26 cellular contexts compared by ENCODE assay signal in genomic region chr20:53176133-53176532, GRCh38.
DNase-seq lines count a peak whose midpoint lies in the region; ATAC-seq and TF ChIP-seq lines count a peak whose summit lies in the region.
"Had no signal": no experiment of that assay in that cellular context is flagged by ENCODE, and none has a peak within 500 bp of the region (broad histone marks: within the 10 kb centered on the region; RNA-seq: fewer than 3 reads in every experiment).

No MANE protein-coding gene starts in this region.

- no peak overlapping the region for H2BK5ac ChIP-seq in neuronal stem cell (ENCODE audit: low read length)

- no peak overlapping the region for H2AK5ac ChIP-seq in neuronal stem cell (ENCODE audit: low read depth, low read length)

- no peak overlapping the region for H3K4ac ChIP-seq in neuronal stem cell (ENCODE audit: low read length)

- H3K4me3 Mint-ChIP-seq in WTC11: no peak overlapping the region
- H3K4me3 Mint-ChIP-seq: CD14-positive monocyte; mesothelial cell of epicardium; naive B cell; stimulated activated naive CD8-positive, alpha-beta T cell treated with anti-CD3 and anti-CD28 coated beads, Interleukin-15, Interleukin-2, amounts not matched to agents 100 ng/mL and 50 ng/mL, for 24 hours had no signal

- no peak for TF ChIP-seq RAD21 in SK-N-SH (IDR thresholded peaks at IDR 0.05; ENCODE audit: low read length)

- H3F3A ChIP-seq in SK-N-SH (replicated peaks; ENCODE audit: insufficient read depth): no peaks in the 10 kb centered on the region

- DNase-seq in NCI-H1417 (lab: John Stamatoyannopoulos, UW): peak in 2 of 3 experiments; percentile 65 to 89
- DNase-seq in NCI-H2107 treated with DMSO at 0.1 percent for 48 hours (lab: John Stamatoyannopoulos, UW; ENCODE audit: unreplicated experiment): peak; percentile 88
- DNase-seq in WTC11 (ENCODE audit: low spot score): peak; percentile 45
- peak; percentile 24 for DNase-seq in neuronal stem cell (ENCODE audit: low spot score)
- DNase-seq in SK-N-SH: no peak
- no peak for DNase-seq in activated gamma-delta T cell treated with Interleukin-2 at 50 U/mL for 16 hours
- DNase-seq in 8988T: no peak
- DNase-seq: activated CD4-positive, alpha-beta T cell treated with anti-CD3 and anti-CD28 coated beads, Interleukin-2, amount 50 U/mL, for 48 hours; activated CD4-positive, CD25-positive, alpha-beta regulatory T cell; activated CD8-positive, alpha-beta memory T cell treated with anti-CD3 and anti-CD28 coated beads, Interleukin-2, amount 50 U/mL, for 4 hours; activated naive CD4-positive, alpha-beta T cell treated with anti-CD3 and anti-CD28 coated beads, Interleukin-2, amount 50 U/mL, for 16 hours; amygdala; left ventricle myocardium superior; MM.1S; naive B cell; NCI-H1694; NCI-H510A; Peyer's patch; SHP77 treated with DMSO at 0.1 percent for 48 hours; uterus had no signal

- H3K36me3 Mint-ChIP-seq in WTC11: no peaks in the 10 kb centered on the region
- H3K36me3 Mint-ChIP-seq: CD14-positive monocyte, mesothelial cell of epicardium had no signal

- H3K9me2 ChIP-seq in SK-N-SH: no peaks in the 10 kb centered on the region

- peaks cover 16% of the 10 kb centered on the region for H3K4me1 Mint-ChIP-seq in WTC11
- H3K4me1 Mint-ChIP-seq: CD14-positive monocyte, naive B cell had no signal

- no peak overlapping the region for H3K27ac ChIP-seq in neuronal stem cell (replicated peaks; ENCODE audit: low read length)
- H3K27ac ChIP-seq in SK-N-SH (ENCODE audit: low read depth in 2 of 2, low read length in 1 of 2): no peak overlapping the region
- H3K27ac ChIP-seq: breast epithelium, KMS-11, Peyer's patch, thoracic aorta, uterus had no signal

- H3K4me3 ChIP-seq in neuronal stem cell (ENCODE audit: low read length in 2 of 2): no peak overlapping the region
- H3K4me3 ChIP-seq in SK-N-SH (ENCODE audit: low read depth in 2 of 2, low read length in 1 of 2): no peak overlapping the region
- H3K4me3 ChIP-seq: breast epithelium, Peyer's patch, thoracic aorta, uterus had no signal

- no peak overlapping the region for H2BK15ac ChIP-seq in neuronal stem cell (ENCODE audit: low read length)

- H3K9ac ChIP-seq in neuronal stem cell (ENCODE audit: low read depth, low read length, poor library complexity) (no peak overlapping the region), SK-N-SH (no peak overlapping the region)
- H3K9ac ChIP-seq: KMS-11 had no signal

- H4K20me1 ChIP-seq in SK-N-SH (ENCODE audit: insufficient read depth): no peaks in the 10 kb centered on the region

- no peaks in the 10 kb centered on the region for H3K9me3 ChIP-seq in neuronal stem cell (replicated peaks in 1 of 2; ENCODE audit: control insufficient read depth in 2 of 2, insufficient read depth in 1 of 2, low read depth in 1 of 2, low read length in 2 of 2)
- H3K9me3 ChIP-seq in SK-N-SH: no peaks in the 10 kb centered on the region
- H3K9me3 ChIP-seq: breast epithelium, Peyer's patch, thoracic aorta, uterus had no signal

- no peaks in the 10 kb centered on the region for H3K79me1 ChIP-seq in neuronal stem cell (ENCODE audit: low read depth, low read length)

- WGBS in neuronal stem cell (ENCODE audit: extremely low coverage in 2 of 2, insufficient read length in 2 of 2, insufficient replicate concordance in 1 of 2), 2 donors: 100% methylated on average over 1 of the region's 3 CpGs; no CpG with 5 or more reads in 1 of the 2 donors
- WGBS in SK-N-SH (ENCODE audit: low lambda C conversion rate): 13% methylated on average over 3 of the region's 3 CpGs

- H3K23ac ChIP-seq in neuronal stem cell (ENCODE audit: low read depth, low read length, poor library complexity): no peak overlapping the region

- ATAC-seq in WTC11: peak; percentile 93
- ATAC-seq: left ventricle myocardium superior had no signal

- H3K36me3 ChIP-seq in neuronal stem cell (replicated peaks in 1 of 2; ENCODE audit: control insufficient read depth in 2 of 2, insufficient read depth in 2 of 2, low read length in 2 of 2) (no peaks in the 10 kb centered on the region), SK-N-SH (replicated peaks in 1 of 2; ENCODE audit: control insufficient read depth in 1 of 2, insufficient read depth in 2 of 2, low read length in 1 of 2) (no peaks in the 10 kb centered on the region)
- H3K36me3 ChIP-seq: breast epithelium, Peyer's patch, thoracic aorta, uterus had no signal

- no peak overlapping the region for H2BK120ac ChIP-seq in neuronal stem cell (ENCODE audit: low read depth, low read length)

- no peak overlapping the region for H3K18ac ChIP-seq in neuronal stem cell (ENCODE audit: low read length)

- H3K4me2 ChIP-seq in neuronal stem cell (ENCODE audit: insufficient read depth, low read length, poor library complexity, severe bottlenecking) (peak overlapping the region; percentile 19), SK-N-SH (no peak overlapping the region)
- H3K4me2 ChIP-seq: KMS-11 had no signal

- H2AFZ ChIP-seq in neuronal stem cell (ENCODE audit: low read length) (no peak overlapping the region), SK-N-SH (ENCODE audit: low read depth) (no peak overlapping the region)

- CTCF ChIA-PET in WTC11 (lab: Charles Lee) (interaction anchor here (0.9 to 1.9 kb wide), 3 partner anchors 32 to 372 kb away, joined by 3 to 8 read pairs (median 3); no protein-coding TSS in a partner anchor), SK-N-SH (lab: Yijun Ruan, JAX) (no interaction called here)

- H3K9me3 Mint-ChIP-seq in WTC11: no peaks in the 10 kb centered on the region
- H3K9me3 Mint-ChIP-seq: CD14-positive monocyte; mesothelial cell of epicardium; stimulated activated naive CD8-positive, alpha-beta T cell treated with anti-CD3 and anti-CD28 coated beads, Interleukin-15, Interleukin-2, amounts not matched to agents 100 ng/mL and 50 ng/mL, for 24 hours had no signal

- TF ChIP-seq EP300 in SK-N-SH (IDR thresholded peaks at IDR 0.05; ENCODE audit: borderline replicate concordance in 1 of 2, low read depth in 1 of 2, low read length in 1 of 2): no peak

- H3K14ac ChIP-seq in neuronal stem cell (ENCODE audit: low read length): no peak overlapping the region

- H3K79me2 ChIP-seq in SK-N-SH (ENCODE audit: insufficient read depth): no peaks in the 10 kb centered on the region

- H3K27me3 Mint-ChIP-seq in WTC11 (ENCODE audit: low read depth): no peaks in the 10 kb centered on the region

- H3K4me1 ChIP-seq in neuronal stem cell (ENCODE audit: control insufficient read depth in 2 of 2, insufficient read depth in 1 of 2, low read depth in 1 of 2, low read length in 2 of 2) (peaks cover 0 to 9% of the 10 kb centered on the region in 2 donors), SK-N-SH (ENCODE audit: control insufficient read depth in 1 of 2, insufficient read depth in 2 of 2, low read depth in 1 of 2, low read length in 1 of 2) (peaks cover 0 to 7% of the 10 kb centered on the region in 2 experiments; a peak in 2 of 4 replicates)
- H3K4me1 ChIP-seq: breast epithelium, Peyer's patch, uterus had no signal

- H3K27me3 ChIP-seq in neuronal stem cell (ENCODE audit: control insufficient read depth in 3 of 3, insufficient read depth in 3 of 3, low read depth in 1 of 3, low read length in 3 of 3) (no peaks in the 10 kb centered on the region), SK-N-SH (ENCODE audit: insufficient read depth) (no peaks in the 10 kb centered on the region)
- H3K27me3 ChIP-seq: breast epithelium, Peyer's patch, uterus had no signal

- no peak overlapping the region for H4K8ac ChIP-seq in neuronal stem cell (ENCODE audit: low read depth, low read length)

- POLR2A ChIA-PET in WTC11 (lab: Charles Lee): no interaction called here
- POLR2A ChIA-PET in SK-N-SH (lab: Yijun Ruan, JAX): no interaction called here

- no peak overlapping the region for H4K91ac ChIP-seq in neuronal stem cell (ENCODE audit: low read depth, low read length, poor library complexity)

- no peak for TF ChIP-seq CTCF in WTC11 (IDR thresholded peaks at IDR 0.05)
- TF ChIP-seq CTCF in SK-N-SH (IDR thresholded peaks at IDR 0.05): no peak

- H2BK12ac ChIP-seq in neuronal stem cell (ENCODE audit: low read length): no peak overlapping the region

- H3K27ac Mint-ChIP-seq in WTC11: peak overlapping the region; percentile 81
- H3K27ac Mint-ChIP-seq: mesothelial cell of epicardium; stimulated activated naive CD8-positive, alpha-beta T cell treated with anti-CD3 and anti-CD28 coated beads, Interleukin-15, Interleukin-2, amounts not matched to agents 100 ng/mL and 50 ng/mL, for 24 hours had no signal

TF ChIP-seq in WTC11, 78 proteins besides CTCF, POLR2A, EP300 and RAD21 (continues in another document):
- TF ChIP-seq ZSCAN18 (CRISPR knock-in tag; IDR thresholded peaks at IDR 0.05): no peak

TF ChIP-seq in SK-N-SH, 30 proteins besides CTCF, POLR2A, EP300 and RAD21:
- TF ChIP-seq NRF1 (IDR thresholded peaks at IDR 0.05; ENCODE audit: low read depth, low read length): no peak
- no peak for TF ChIP-seq TCF12 (IDR thresholded peaks at IDR 0.05)
- TF ChIP-seq GATA2 (CRISPR knock-in tag; IDR thresholded peaks at IDR 0.05): no peak
- no peak for TF ChIP-seq FOXM1 (IDR thresholded peaks at IDR 0.05; ENCODE audit: low read depth)
- no peak for TF ChIP-seq FOXJ3 (CRISPR knock-in tag; IDR thresholded peaks at IDR 0.05)
- TF ChIP-seq MAX (IDR thresholded peaks at IDR 0.05; ENCODE audit: low read depth): no peak
- no peak for TF ChIP-seq SMC3 (IDR thresholded peaks at IDR 0.05; ENCODE audit: low read depth, low read length)
- no peak for TF ChIP-seq PBX3 (IDR thresholded peaks at IDR 0.05)

Comparison
In these comparisons a context has a peak if more than half of its experiments do, and no peak if none do; other contexts are left out.
1. DNase-seq: peak in NCI-H1417 (2 of 3), NCI-H2107 treated with DMSO at 0.1 percent for 48 hours (single experiment), WTC11 (single experiment) and neuronal stem cell (single experiment); none in SK-N-SH (single experiment), activated gamma-delta T cell treated with Interleukin-2 at 50 U/mL for 16 hours (single experiment) and 8988T (single experiment).